In the genomic region with DNA sequence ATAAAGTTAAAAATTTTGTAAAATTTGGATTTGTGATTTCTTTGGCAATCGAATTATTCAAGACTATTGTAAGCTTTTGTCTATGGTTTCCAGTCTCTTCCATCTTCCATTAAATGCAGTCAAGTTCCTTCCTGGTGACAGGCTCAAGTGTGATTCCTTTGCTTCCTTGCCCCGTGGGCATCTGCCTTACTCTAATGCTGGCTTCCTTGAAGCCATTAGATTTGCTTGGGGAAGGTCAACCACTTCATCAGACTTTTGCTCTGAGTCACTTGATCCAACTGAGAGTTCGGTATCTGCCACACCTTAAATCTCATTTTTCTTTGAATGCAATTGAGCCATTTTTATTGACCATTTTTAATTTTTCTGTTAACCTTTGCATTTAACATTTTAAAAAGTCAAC, we compare ENCODE assay signal across 34 cellular contexts.
"Had no signal": no experiment of that assay in that cellular context is flagged by ENCODE, and none has a peak within 500 bp of the region (broad histone marks: within the 10 kb centered on the region; RNA-seq: fewer than 3 reads in every experiment).

No MANE protein-coding gene starts in this region.

- H3K4me3 ChIP-seq: adrenal gland, ascending aorta, breast epithelium, coronary artery, dorsolateral prefrontal cortex, esophagus muscularis mucosa, gastrocnemius medialis, heart left ventricle had no signal

- H3K4me3 Mint-ChIP-seq: activated CD4-positive, alpha-beta memory T cell treated with anti-CD3 and anti-CD28 coated beads for 36 hours; activated CD4-positive, alpha-beta T cell treated with anti-CD3 and anti-CD28 coated beads for 36 hours; activated CD4-positive, alpha-beta T cell treated with anti-CD3 and anti-CD28 coated beads, Interleukin-2, amount 10 ng/mL, durations not matched to agents 24 days and 14 days; activated CD8-positive, alpha-beta memory T cell treated with anti-CD3 and anti-CD28 coated beads, Interleukin-2, amount 10 ng/mL, durations not matched to agents 7 days and 5 days; activated CD8-positive, alpha-beta T cell treated with anti-CD3 and anti-CD28 coated beads, Interleukin-2, amount 10 ng/mL, durations not matched to agents 7 days and 5 days; activated naive CD4-positive, alpha-beta T cell treated with anti-CD3 and anti-CD28 coated beads for 36 hours; activated naive CD4-positive, alpha-beta T cell treated with anti-CD3 and anti-CD28 coated beads, Interleukin-2, amount 50 U/mL, for 24 hours; activated naive CD8-positive, alpha-beta T cell treated with anti-CD3 and anti-CD28 coated beads for 36 hours; activated naive CD8-positive, alpha-beta T cell treated with anti-CD3 and anti-CD28 coated beads, Interleukin-2, amount 50 U/mL, for 24 hours; activated T-helper 1 cell treated with anti-CD3 and anti-CD28 coated beads, Interleukin-12 subunit alpha, Interleukin-12 subunit beta, Interleukin-2, Interleukin-4 antibody, amounts not matched to agents 30 ng/mL and 10 ng/mL and 1 ng/mL, durations not matched to agents 14 hours and 24 hours and 36 hours; brain; central memory CD8-positive, alpha-beta T cell; dendritic cell treated with granulocyte-macrophage colony-stimulating factor and Interleukin-4, amounts not matched to agents 40 ng/mL and 50 ng/mL, for 4 days; endodermal cell had no signal

- H3K27me3 ChIP-seq: adrenal gland, ascending aorta, breast epithelium, dorsolateral prefrontal cortex, esophagus muscularis mucosa, foreskin keratinocyte, gastrocnemius medialis, heart left ventricle had no signal

- H3K27me3 Mint-ChIP-seq: activated CD4-positive, alpha-beta memory T cell treated with anti-CD3 and anti-CD28 coated beads for 36 hours; activated CD4-positive, alpha-beta T cell treated with anti-CD3 and anti-CD28 coated beads for 36 hours; activated CD4-positive, alpha-beta T cell treated with anti-CD3 and anti-CD28 coated beads, Interleukin-2, amount 10 ng/mL, durations not matched to agents 24 days and 14 days; activated CD8-positive, alpha-beta memory T cell treated with anti-CD3 and anti-CD28 coated beads, Interleukin-2, amount 10 ng/mL, durations not matched to agents 7 days and 5 days; activated naive CD4-positive, alpha-beta T cell treated with anti-CD3 and anti-CD28 coated beads, Interleukin-2, amount 50 U/mL, for 24 hours; activated naive CD8-positive, alpha-beta T cell treated with anti-CD3 and anti-CD28 coated beads for 36 hours; activated naive CD8-positive, alpha-beta T cell treated with anti-CD3 and anti-CD28 coated beads, Interleukin-2, amount 50 U/mL, for 24 hours; brain; central memory CD8-positive, alpha-beta T cell; dendritic cell treated with granulocyte-macrophage colony-stimulating factor and Interleukin-4, amounts not matched to agents 40 ng/mL and 50 ng/mL, for 4 days had no signal

- H3K9me3 Mint-ChIP-seq: activated CD4-positive, alpha-beta T cell treated with anti-CD3 and anti-CD28 coated beads, Interleukin-2, amount 10 ng/mL, durations not matched to agents 24 days and 14 days; brain; dendritic cell treated with granulocyte-macrophage colony-stimulating factor and Interleukin-4, amounts not matched to agents 40 ng/mL and 50 ng/mL, for 4 days; endodermal cell had no signal

- H3K27ac ChIP-seq: adrenal gland, ascending aorta, breast epithelium, coronary artery, dorsolateral prefrontal cortex, esophagus muscularis mucosa, foreskin keratinocyte, gastrocnemius medialis, heart left ventricle had no signal

- DNase-seq: activated CD4-positive, alpha-beta memory T cell treated with anti-CD3 and anti-CD28 coated beads for 36 hours; activated CD4-positive, alpha-beta T cell treated with anti-CD3 and anti-CD28 coated beads for 36 hours; activated CD4-positive, alpha-beta T cell treated with anti-CD3 and anti-CD28 coated beads, Interleukin-2, amount 10 ng/mL, durations not matched to agents 24 days and 14 days; activated CD4-positive, CD25-positive, alpha-beta regulatory T cell; activated CD4-positive, CD25-positive, alpha-beta regulatory T cell treated with anti-CD3 and anti-CD28 coated beads, Interleukin-2, amount 50 U/mL, for 72 hours; activated CD8-positive, alpha-beta memory T cell treated with anti-CD3 and anti-CD28 coated beads, Interleukin-2, amount 10 ng/mL, durations not matched to agents 7 days and 5 days; activated CD8-positive, alpha-beta memory T cell treated with anti-CD3 and anti-CD28 coated beads, Interleukin-2, amount 50 U/mL, for 4 hours; activated CD8-positive, alpha-beta T cell treated with anti-CD3 and anti-CD28 coated beads, Interleukin-2, amount 10 ng/mL, durations not matched to agents 7 days and 5 days; activated effector memory CD4-positive, alpha-beta T cell treated with anti-CD3 and anti-CD28 coated beads, Interleukin-2, amount 50 U/mL, for 16 hours; activated naive CD4-positive, alpha-beta T cell treated with anti-CD3 and anti-CD28 coated beads for 36 hours; activated naive CD8-positive, alpha-beta T cell treated with anti-CD3 and anti-CD28 coated beads for 36 hours; activated naive CD8-positive, alpha-beta T cell treated with anti-CD3 and anti-CD28 coated beads, Interleukin-2, amount 50 U/mL, for 24 hours; activated T-cell treated with anti-CD3 and anti-CD28 coated beads, Interleukin-2, amount 50 U/mL, for 1 hour; activated T-cell treated with anti-CD3 and anti-CD28 coated beads, Interleukin-2, amount 50 U/mL, for 48 hours; adrenal gland; dorsolateral prefrontal cortex; effector memory CD4-positive, alpha-beta T cell; endodermal cell; erythroblast; foreskin keratinocyte; gastrocnemius medialis; glutamatergic neuron; heart left ventricle; T-helper 2 cell had no signal

- H3K27ac Mint-ChIP-seq: activated CD4-positive, alpha-beta memory T cell treated with anti-CD3 and anti-CD28 coated beads for 36 hours; activated CD4-positive, alpha-beta T cell treated with anti-CD3 and anti-CD28 coated beads for 36 hours; activated CD4-positive, alpha-beta T cell treated with anti-CD3 and anti-CD28 coated beads, Interleukin-2, amount 10 ng/mL, durations not matched to agents 24 days and 14 days; activated CD8-positive, alpha-beta memory T cell treated with anti-CD3 and anti-CD28 coated beads, Interleukin-2, amount 10 ng/mL, durations not matched to agents 7 days and 5 days; activated CD8-positive, alpha-beta T cell treated with anti-CD3 and anti-CD28 coated beads, Interleukin-2, amount 10 ng/mL, durations not matched to agents 7 days and 5 days; activated naive CD4-positive, alpha-beta T cell treated with anti-CD3 and anti-CD28 coated beads for 36 hours; activated naive CD4-positive, alpha-beta T cell treated with anti-CD3 and anti-CD28 coated beads, Interleukin-2, amount 50 U/mL, for 24 hours; activated naive CD8-positive, alpha-beta T cell treated with anti-CD3 and anti-CD28 coated beads for 36 hours; activated naive CD8-positive, alpha-beta T cell treated with anti-CD3 and anti-CD28 coated beads, Interleukin-2, amount 50 U/mL, for 24 hours; activated T-helper 1 cell treated with anti-CD3 and anti-CD28 coated beads, Interleukin-12 subunit alpha, Interleukin-12 subunit beta, Interleukin-2, Interleukin-4 antibody, amounts not matched to agents 30 ng/mL and 10 ng/mL and 1 ng/mL, durations not matched to agents 14 hours and 24 hours and 36 hours; activated T-helper 2 cell treated with anti-CD3 and anti-CD28 coated beads, Interferon-gamma antibody, Interleukin-2, Interleukin-4, amounts not matched to agents 10 μg/mL and 5 μg/mL and 100 μg/mL, durations not matched to agents 14 hours and 24 hours and 36 hours; brain; dendritic cell treated with granulocyte-macrophage colony-stimulating factor and Interleukin-4, amounts not matched to agents 40 ng/mL and 50 ng/mL, for 4 days; endodermal cell had no signal

- H3K9me3 ChIP-seq: adrenal gland, ascending aorta, breast epithelium, esophagus muscularis mucosa, gastrocnemius medialis, heart left ventricle had no signal

- H3K36me3 Mint-ChIP-seq: activated CD4-positive, alpha-beta memory T cell treated with anti-CD3 and anti-CD28 coated beads for 36 hours; activated CD8-positive, alpha-beta memory T cell treated with anti-CD3 and anti-CD28 coated beads, Interleukin-2, amount 10 ng/mL, durations not matched to agents 7 days and 5 days; activated naive CD4-positive, alpha-beta T cell treated with anti-CD3 and anti-CD28 coated beads, Interleukin-2, amount 50 U/mL, for 24 hours; activated naive CD8-positive, alpha-beta T cell treated with anti-CD3 and anti-CD28 coated beads for 36 hours; brain had no signal

- H3K4me1 ChIP-seq: adrenal gland, ascending aorta, breast epithelium, esophagus muscularis mucosa, foreskin keratinocyte, gastrocnemius medialis, heart left ventricle had no signal

- H3K4me1 Mint-ChIP-seq: activated CD4-positive, alpha-beta T cell treated with anti-CD3 and anti-CD28 coated beads for 36 hours; activated CD4-positive, alpha-beta T cell treated with anti-CD3 and anti-CD28 coated beads, Interleukin-2, amount 10 ng/mL, durations not matched to agents 24 days and 14 days; activated CD8-positive, alpha-beta memory T cell treated with anti-CD3 and anti-CD28 coated beads, Interleukin-2, amount 10 ng/mL, durations not matched to agents 7 days and 5 days; activated naive CD4-positive, alpha-beta T cell treated with anti-CD3 and anti-CD28 coated beads, Interleukin-2, amount 50 U/mL, for 24 hours; activated naive CD8-positive, alpha-beta T cell treated with anti-CD3 and anti-CD28 coated beads for 36 hours; activated naive CD8-positive, alpha-beta T cell treated with anti-CD3 and anti-CD28 coated beads, Interleukin-2, amount 50 U/mL, for 24 hours; brain; central memory CD8-positive, alpha-beta T cell had no signal
